In genomic region chr9:135971892-135972291, GRCh38 we compare ENCODE assay signal across 10 cellular contexts.
DNase-seq lines count a peak whose midpoint lies in the region; ATAC-seq lines count a peak whose summit lies in the region.
"Had no signal": no experiment of that assay in that cellular context is flagged by ENCODE, and none has a peak within 500 bp of the region (broad histone marks: within the 10 kb centered on the region; RNA-seq: fewer than 3 reads in every experiment).

No MANE protein-coding gene starts in this region.

- H3K9me3 Mint-ChIP-seq in effector memory CD8-positive, alpha-beta T cell = no peaks in the 10 kb centered on the region

- DNase-seq in HK-2 (ENCODE audit: unreplicated experiment) (peak; percentile 76), T-helper 9 cell (peak; percentile 42), NCI-H748 treated with DMSO at 0.1 percent for 48 hours (lab: John Stamatoyannopoulos, UW) (no peak), NCI-H345 treated with DMSO at 0.1 percent for 48 hours (lab: John Stamatoyannopoulos, UW; ENCODE audit: unreplicated experiment) (no peak)
- peak in 2 of 3 experiments; percentile 30 to 31 for DNase-seq in effector memory CD8-positive, alpha-beta T cell
- DNase-seq in stimulated activated CD4-positive, alpha-beta T cell treated with anti-CD3 and anti-CD28 coated beads, Interleukin-12 subunit alpha, Interleukin-12 subunit beta, amount 100 ng/mL, for 48 hours (ENCODE audit: low read depth in 2 of 3, low spot score in 1 of 3) = peak in 2 of 3 donors; percentile 6 to 36
- DNase-seq: activated CD4-positive, CD25-positive, alpha-beta regulatory T cell treated with anti-CD3 and anti-CD28 coated beads, Interleukin-2, amount 50 U/mL, for 72 hours; psoas muscle had no signal

- no peak overlapping the region for H3K4me3 Mint-ChIP-seq in effector memory CD8-positive, alpha-beta T cell

- ATAC-seq in effector memory CD8-positive, alpha-beta T cell (replicated peaks) = peak; percentile 38
- ATAC-seq in HG02970 (IDR thresholded peaks at IDR 0.05; ENCODE audit: low FRiP score, unreplicated experiment) (no peak), GM21529 (IDR thresholded peaks at IDR 0.05; ENCODE audit: unreplicated experiment) (no peak)

- no peak overlapping the region for H3K27ac Mint-ChIP-seq in effector memory CD8-positive, alpha-beta T cell

- H3K27me3 Mint-ChIP-seq in effector memory CD8-positive, alpha-beta T cell = peaks cover 5 to 16% of the 10 kb centered on the region in 2 donors

- peaks cover 8% of the 10 kb centered on the region for H3K36me3 Mint-ChIP-seq in effector memory CD8-positive, alpha-beta T cell (ENCODE audit: insufficient read depth)

- peaks cover 7 to 12% of the 10 kb centered on the region in 2 donors for H3K4me1 Mint-ChIP-seq in effector memory CD8-positive, alpha-beta T cell (ENCODE audit: low read depth in 2 of 2)

Comparison
In these comparisons a context has a peak if more than half of its experiments do, and no peak if none do; other contexts are left out.
1. DNase-seq: peak in HK-2 (single experiment), T-helper 9 cell (single experiment), effector memory CD8-positive, alpha-beta T cell (2 of 3) and stimulated activated CD4-positive, alpha-beta T cell treated with anti-CD3 and anti-CD28 coated beads, Interleukin-12 subunit alpha, Interleukin-12 subunit beta, amount 100 ng/mL, for 48 hours (2 of 3); none in NCI-H748 treated with DMSO at 0.1 percent for 48 hours (single experiment) and NCI-H345 treated with DMSO at 0.1 percent for 48 hours (single experiment).